ENCODE assay signal across 9 cellular contexts in genomic region chr13:40149611-40150283, GRCh38.
DNase-seq lines count a peak whose midpoint lies in the region; ATAC-seq and TF ChIP-seq lines count a peak whose summit lies in the region.
"Had no signal": no experiment of that assay in that cellular context is flagged by ENCODE, and none has a peak within 500 bp of the region (broad histone marks: within the 10 kb centered on the region; RNA-seq: fewer than 3 reads in every experiment).

No MANE protein-coding gene starts in this region.

- CTCF ChIA-PET in activated CD4-positive, alpha-beta T cell treated with anti-CD3 and anti-CD28 coated beads for 36 hours (lab: Charles Lee): interaction anchor here (0.7 to 1.5 kb wide), 6 partner anchors 10 to 80 kb away, joined by 3 to 5 read pairs (median 4); no protein-coding TSS in a partner anchor

- H3K9me3 ChIP-seq in breast epithelium: no peaks in the 10 kb centered on the region
- H3K9me3 ChIP-seq in left lung: no peaks in the 10 kb centered on the region

- H3K4me1 ChIP-seq in breast epithelium (no peaks in the 10 kb centered on the region), left lung (no peaks in the 10 kb centered on the region)

- H3K4me3 Mint-ChIP-seq in activated CD4-positive, alpha-beta T cell treated with anti-CD3 and anti-CD28 coated beads for 36 hours: no peak overlapping the region
- H3K4me3 Mint-ChIP-seq: B cell had no signal

- no peak for TF ChIP-seq POLR2A in breast epithelium (IDR thresholded peaks at IDR 0.05)
- no peak for TF ChIP-seq POLR2A in GM18505 (IDR thresholded peaks at IDR 0.05; ENCODE audit: borderline replicate concordance, extremely low read depth, insufficient read depth, insufficient read length)

- ATAC-seq in activated CD4-positive, alpha-beta T cell treated with anti-CD3 and anti-CD28 coated beads for 36 hours: peak; percentile 9
- peak; percentile 80 for ATAC-seq in left lung
- no peak for ATAC-seq in GM18505 (IDR thresholded peaks at IDR 0.05; ENCODE audit: unreplicated experiment)

- H3K9me3 Mint-ChIP-seq in activated CD4-positive, alpha-beta T cell treated with anti-CD3 and anti-CD28 coated beads for 36 hours (ENCODE audit: low read depth): no peaks in the 10 kb centered on the region

- DNase-seq in activated CD4-positive, alpha-beta T cell treated with anti-CD3 and anti-CD28 coated beads for 36 hours: peak; percentile 33
- DNase-seq in activated CD4-positive, alpha-beta T cell treated with anti-CD3 and anti-CD28 coated beads for 1 hour: no peak
- no peak for DNase-seq in breast epithelium (ENCODE audit: low spot score in 2 of 2)
- no peak for DNase-seq in left lung
- DNase-seq in activated effector memory CD4-positive, alpha-beta T cell treated with Interleukin-2 at 50 U/mL for 16 hours: no peak
- no peak for DNase-seq in stimulated activated naive CD4-positive, alpha-beta T cell (lab: John Stamatoyannopoulos, UW)

- H3K27ac ChIP-seq in breast epithelium (peak overlapping the region; percentile 71 to 72), left lung (peak overlapping the region; percentile 42 to 58), temporal lobe (ENCODE audit: low read depth, low read length) (peak overlapping the region; percentile 76)

- POLR2A ChIA-PET in activated CD4-positive, alpha-beta T cell treated with anti-CD3 and anti-CD28 coated beads for 36 hours (lab: Charles Lee): interaction anchor here (0.7 kb wide), 1 partner anchor 17 kb away, joined by 3 read pairs; no protein-coding TSS in a partner anchor

- TF ChIP-seq CTCF in breast epithelium (IDR thresholded peaks at IDR 0.05) (no peak), left lung (IDR thresholded peaks at IDR 0.05) (no peak)

- H3K36me3 Mint-ChIP-seq in activated CD4-positive, alpha-beta T cell treated with anti-CD3 and anti-CD28 coated beads for 36 hours (ENCODE audit: low read depth): no peaks in the 10 kb centered on the region

- H3K36me3 ChIP-seq in breast epithelium (no peaks in the 10 kb centered on the region), left lung (no peaks in the 10 kb centered on the region)

- H3K27me3 ChIP-seq in breast epithelium (no peaks in the 10 kb centered on the region), left lung (no peaks in the 10 kb centered on the region)

- H3K27ac Mint-ChIP-seq in activated CD4-positive, alpha-beta T cell treated with anti-CD3 and anti-CD28 coated beads for 36 hours: peak overlapping the region; percentile 66
- H3K27ac Mint-ChIP-seq: B cell had no signal

- H3K4me1 Mint-ChIP-seq in activated CD4-positive, alpha-beta T cell treated with anti-CD3 and anti-CD28 coated beads for 36 hours: peaks cover 72% of the 10 kb centered on the region

- H3K27me3 Mint-ChIP-seq in activated CD4-positive, alpha-beta T cell treated with anti-CD3 and anti-CD28 coated beads for 36 hours: no peaks in the 10 kb centered on the region
- H3K27me3 Mint-ChIP-seq: B cell had no signal

- intact Hi-C loops in activated CD4-positive, alpha-beta T cell treated with anti-CD3 and anti-CD28 coated beads for 36 hours (cut with DNase I, micrococcal nuclease): loop anchor here (2.0 to 5.0 kb wide), 8 partner anchors 35 to 513 kb away; no protein-coding TSS in a partner anchor
- intact Hi-C loops in breast epithelium (cut with DNase I; ENCODE audit: low total_unique reads): no loop called here
- intact Hi-C loops in left lung (cut with DNase I): no loop called here

- no peak overlapping the region for H3K4me3 ChIP-seq in breast epithelium
- no peak overlapping the region for H3K4me3 ChIP-seq in left lung

Comparison
In these comparisons a context has a peak if more than half of its experiments do, and no peak if none do; other contexts are left out.
1. intact Hi-C loops: an anchor here in activated CD4-positive, alpha-beta T cell treated with anti-CD3 and anti-CD28 coated beads for 36 hours (2.0 to 5.0 kb wide); none called in breast epithelium and left lung.